Comparison of ENCODE assay signal across 26 cellular contexts in genomic region chr14:24715239-24715638, GRCh38.
"Had no signal": no experiment of that assay in that cellular context is flagged by ENCODE, and none has a peak within 500 bp of the region (broad histone marks: within the 10 kb centered on the region; RNA-seq: fewer than 3 reads in every experiment).

No MANE protein-coding gene starts in this region.

- DNase-seq: colonic mucosa; effector CD8-positive, alpha-beta T cell; endodermal cell; foreskin keratinocyte; heart left ventricle; hippocampal formation; left cardiac atrium; left lung; natural killer cell; occipital lobe; ovary; posterior cingulate gyrus; psoas muscle; right cardiac atrium; sigmoid colon; stimulated activated CD4-positive, alpha-beta T cell treated with anti-CD3 and anti-CD28 coated beads, Interleukin-2, amount 100 ng/mL, for 24 hours; stimulated activated CD4-positive, alpha-beta T cell treated with anti-CD3 and anti-CD28 coated beads, Interleukin-4, amount 100 ng/mL, for 24 hours; transverse colon had no signal

- H3K27ac ChIP-seq: colonic mucosa, epithelial cell of prostate, foreskin keratinocyte, gastroesophageal sphincter, heart left ventricle, left lung, ovary, psoas muscle, sigmoid colon, suprapubic skin, transverse colon, vagina had no signal

- H3K4me3 Mint-ChIP-seq: dendritic cell treated with granulocyte-macrophage colony-stimulating factor and Interleukin-4, amounts not matched to agents 40 ng/mL and 50 ng/mL, for 4 days; endodermal cell; natural killer cell; stimulated activated memory B cell treated with anti-CD40 and anti-IgM and Interleukin-4, amounts not matched to agents 10 μg/mL and 1 μg/mL and 100 μg/mL, for 72 hours; stimulated activated naive CD8-positive, alpha-beta T cell treated with anti-CD3 and anti-CD28 coated beads, Interleukin-15, Interleukin-2, amounts not matched to agents 100 ng/mL and 50 ng/mL, for 24 hours had no signal

- H3K27ac Mint-ChIP-seq: dendritic cell treated with granulocyte-macrophage colony-stimulating factor and Interleukin-4, amounts not matched to agents 40 ng/mL and 50 ng/mL, for 4 days; endodermal cell; natural killer cell; stimulated activated memory B cell treated with anti-CD40 and anti-IgM and Interleukin-4, amounts not matched to agents 10 μg/mL and 1 μg/mL and 100 μg/mL, for 72 hours; stimulated activated naive CD8-positive, alpha-beta T cell treated with anti-CD3 and anti-CD28 coated beads, Interleukin-15, Interleukin-2, amounts not matched to agents 100 ng/mL and 50 ng/mL, for 24 hours had no signal

- H3K36me3 Mint-ChIP-seq: natural killer cell; stimulated activated memory B cell treated with anti-CD40 and anti-IgM and Interleukin-4, amounts not matched to agents 10 μg/mL and 1 μg/mL and 100 μg/mL, for 72 hours had no signal

- H3K27me3 ChIP-seq: colonic mucosa, gastroesophageal sphincter, heart left ventricle, left lung, ovary, sigmoid colon, suprapubic skin, vagina had no signal

- H3K9me3 ChIP-seq: colonic mucosa, gastroesophageal sphincter, heart left ventricle, left lung, ovary, psoas muscle, sigmoid colon, suprapubic skin, transverse colon, vagina had no signal

- H3K36me3 ChIP-seq: colonic mucosa, gastroesophageal sphincter, heart left ventricle, left lung, ovary, sigmoid colon, suprapubic skin, transverse colon, vagina had no signal

- ATAC-seq: esophagus mucosa; foreskin keratinocyte; gastroesophageal sphincter; heart left ventricle; left cardiac atrium; left lung; natural killer cell; psoas muscle; right cardiac atrium; stimulated activated memory B cell treated with anti-CD40 and anti-IgM and Interleukin-4, amounts not matched to agents 10 μg/mL and 1 μg/mL and 100 μg/mL, for 72 hours had no signal

- H3K4me1 ChIP-seq: colonic mucosa, foreskin keratinocyte, left lung, psoas muscle, sigmoid colon, suprapubic skin, transverse colon, vagina had no signal

- H3K9me3 Mint-ChIP-seq: dendritic cell treated with granulocyte-macrophage colony-stimulating factor and Interleukin-4, amounts not matched to agents 40 ng/mL and 50 ng/mL, for 4 days; endodermal cell; natural killer cell; stimulated activated memory B cell treated with anti-CD40 and anti-IgM and Interleukin-4, amounts not matched to agents 10 μg/mL and 1 μg/mL and 100 μg/mL, for 72 hours; stimulated activated naive CD8-positive, alpha-beta T cell treated with anti-CD3 and anti-CD28 coated beads, Interleukin-15, Interleukin-2, amounts not matched to agents 100 ng/mL and 50 ng/mL, for 24 hours had no signal

- H3K4me3 ChIP-seq: colonic mucosa, gastroesophageal sphincter, heart left ventricle, left lung, ovary, psoas muscle, sigmoid colon, suprapubic skin, transverse colon, vagina had no signal
